Comparison of ENCODE assay signal across 15 cellular contexts in the genomic region with DNA sequence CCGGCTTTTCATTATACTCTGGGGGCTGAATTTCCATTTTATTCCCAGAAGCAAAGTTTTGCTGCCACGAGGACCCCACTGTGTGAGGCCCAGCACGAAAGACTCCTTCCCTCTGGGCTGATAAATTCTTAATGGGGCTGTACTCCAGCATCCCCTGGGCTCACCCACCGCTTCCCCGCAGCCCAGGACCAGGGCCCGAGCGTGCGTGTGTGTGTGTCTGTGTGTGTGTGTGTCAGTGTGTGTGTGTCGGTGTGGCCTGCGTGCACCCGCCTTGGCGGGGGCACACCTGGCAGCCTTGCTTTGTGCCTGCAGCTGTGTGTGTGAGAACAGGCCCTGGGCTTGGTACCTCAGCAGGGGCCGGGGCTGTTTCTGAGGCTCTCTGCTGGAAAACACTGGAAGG.
A peak's percentile ranks its signal among the peaks of the same experiment; 100 is the strongest.
DNase-seq lines count a peak whose midpoint lies in the region; FAIRE-seq and TF ChIP-seq lines count a peak whose summit lies in the region.
"Had no signal": no experiment of that assay in that cellular context is flagged by ENCODE, and none has a peak within 500 bp of the region (broad histone marks: within the 10 kb centered on the region; RNA-seq: fewer than 3 reads in every experiment).

No MANE protein-coding gene starts in this region.

- no peaks in the 10 kb centered on the region for H3K9me3 Mint-ChIP-seq in neural progenitor cell
- no peaks in the 10 kb centered on the region for H3K9me3 Mint-ChIP-seq in mesothelial cell of epicardium
- H3K9me3 Mint-ChIP-seq: HFFc6 had no signal

- POLR2A ChIA-PET in HEK293 (lab: Yijun Ruan, JAX) (no interaction called here), H1 (lab: Charles Lee; ENCODE audit: partially characterized antibody) (interaction anchor here (0.9 kb wide), 1 partner anchor 16 kb away, joined by 3 read pairs; no protein-coding TSS in a partner anchor)

- TF ChIP-seq POLR2A in H1 (IDR thresholded peaks at IDR 0.05; ENCODE audit: control extremely low read depth in 1 of 2, low read depth in 2 of 2, low read length in 2 of 2) = no peak

- peaks cover 3% of the 10 kb centered on the region for H3F3A ChIP-seq in neural progenitor cell (ENCODE audit: low read depth)

- no peak overlapping the region for H2BK120ac ChIP-seq in H1 (replicated peaks; ENCODE audit: low read depth, low read length)

- no peak overlapping the region for H2BK5ac ChIP-seq in H1 (ENCODE audit: low read depth, low read length)

- H3K27ac Mint-ChIP-seq in neural progenitor cell (peak overlapping the region; percentile 37), mesothelial cell of epicardium (no peak overlapping the region)
- H3K27ac Mint-ChIP-seq: CD4-positive, CD25-positive, alpha-beta regulatory T cell; HFFc6 had no signal

- H3K23me2 ChIP-seq in H1 (ENCODE audit: low read depth, low read length) = peaks cover 2% of the 10 kb centered on the region; the same call in 1 of the 2 replicates

- WGBS in H1 (ENCODE audit: extremely low coverage in 1 of 2, insufficient coverage in 1 of 2, insufficient read length in 1 of 2, insufficient replicate concordance in 2 of 2, low coverage in 1 of 2, low lambda C conversion rate in 2 of 2, missing lambda C conversion rate in 1 of 2), 2 experiments = 86% methylated on average over 13 of the region's 13 CpGs; no CpG with 5 or more reads in 1 of the 2 experiments

- H3K4me1 Mint-ChIP-seq in neural progenitor cell = peaks cover 72% of the 10 kb centered on the region
- peaks cover 62% of the 10 kb centered on the region for H3K4me1 Mint-ChIP-seq in mesothelial cell of epicardium
- H3K4me1 Mint-ChIP-seq: CD4-positive, CD25-positive, alpha-beta regulatory T cell had no signal

- no peak overlapping the region; the same call in none of the 2 replicates for H3K18ac ChIP-seq in H1 (ENCODE audit: extremely low read depth, low read length)

- CTCF ChIA-PET in HEK293 (lab: Yijun Ruan, JAX) = interaction anchor here (1.1 kb wide), 1 partner anchor 19 kb away, joined by 3 read pairs; no protein-coding TSS in a partner anchor
- CTCF ChIA-PET in H1 (lab: Charles Lee; ENCODE audit: partially characterized antibody) = interaction anchor here (0.8 to 6.6 kb wide), 14 partner anchors 11 to 149 kb away, joined by 3 to 56 read pairs (median 4); no protein-coding TSS in a partner anchor

- no peak overlapping the region for H2BK12ac ChIP-seq in H1 (ENCODE audit: low read depth, low read length)

- no peaks in the 10 kb centered on the region for H3K9me3 ChIP-seq in HEK293 (ENCODE audit: control insufficient read depth, insufficient read depth, low read depth, low read length)
- H3K9me3 ChIP-seq in H1 (ENCODE audit: insufficient read depth in 2 of 2, low read depth in 1 of 2, low read length in 1 of 2) = no peaks in the 10 kb centered on the region
- H3K9me3 ChIP-seq in neural progenitor cell (ENCODE audit: low read depth) = no peaks in the 10 kb centered on the region
- H3K9me3 ChIP-seq: A549, HAP-1 had no signal

- H2BK15ac ChIP-seq in H1 (ENCODE audit: low read length) = no peak overlapping the region

- no peak overlapping the region for H2BK20ac ChIP-seq in H1 (ENCODE audit: low read length)

- no peak for FAIRE-seq in H1 (lab: Jason Lieb, UNC)
- FAIRE-seq: A549, GM18507 had no signal

- H4K5ac ChIP-seq in H1 (ENCODE audit: insufficient read length, low read depth, low read length) = no peak overlapping the region

- peaks cover 13% of the 10 kb centered on the region for H3K27me3 Mint-ChIP-seq in neural progenitor cell (ENCODE audit: insufficient read depth, low read depth)
- no peaks in the 10 kb centered on the region for H3K27me3 Mint-ChIP-seq in mesothelial cell of epicardium (ENCODE audit: low read depth)

- H3K27ac ChIP-seq in HEK293 (ENCODE audit: extremely low read depth, low read depth, low read length) = no peak overlapping the region
- H3K27ac ChIP-seq in H1 (ENCODE audit: low read depth, low read length) = no peak overlapping the region
- H3K27ac ChIP-seq in neural progenitor cell = no peak overlapping the region
- H3K27ac ChIP-seq: HL-60 had no signal

- no peaks in the 10 kb centered on the region for H3K79me2 ChIP-seq in H1 (ENCODE audit: control insufficient read depth in 1 of 2, insufficient read depth in 2 of 2, low read length in 2 of 2)
- no peaks in the 10 kb centered on the region for H3K79me2 ChIP-seq in neural progenitor cell (ENCODE audit: low read depth)

- no peaks in the 10 kb centered on the region; the same call in none of the 2 replicates for H3K79me1 ChIP-seq in H1 (ENCODE audit: low read depth, low read length)

- peak overlapping the region; percentile 11; the same call in 1 of the 2 replicates for H4K8ac ChIP-seq in H1 (ENCODE audit: extremely low read depth, insufficient read depth, low read length)

- H2AFZ ChIP-seq in H1 (ENCODE audit: low read length) (no peak overlapping the region), neural progenitor cell (replicated peaks) (no peak overlapping the region)

- H3K4ac ChIP-seq in H1 (replicated peaks; ENCODE audit: insufficient read length, low read depth, low read length) = no peak overlapping the region

- no peak overlapping the region for H3K4me3 Mint-ChIP-seq in neural progenitor cell
- H3K4me3 Mint-ChIP-seq in mesothelial cell of epicardium = no peak overlapping the region
- H3K4me3 Mint-ChIP-seq: CD4-positive, CD25-positive, alpha-beta regulatory T cell; HFFc6 had no signal

- H4K91ac ChIP-seq in H1 (replicated peaks; ENCODE audit: insufficient read length, low read length) = peak overlapping the region; percentile 38

- no peak overlapping the region for H3K56ac ChIP-seq in H1 (replicated peaks; ENCODE audit: insufficient read length, low read depth, low read length)

- no peak for DNase-seq in H1 (ENCODE audit: low read depth in 1 of 2, low spot score in 2 of 2)
- DNase-seq in neural progenitor cell (ENCODE audit: low spot score) = peak; percentile 9
- no peak for DNase-seq in mesothelial cell of epicardium (ENCODE audit: low spot score in 2 of 2, unreplicated experiment in 2 of 2)
- no peak for DNase-seq in SIG-M5 treated with dmso at 0.1 percent for 504 hours (lab: John Stamatoyannopoulos, UW; ENCODE audit: unreplicated experiment)
- DNase-seq in hepatic stellate cell (ENCODE audit: low spot score) = no peak
- DNase-seq: Calu3; CD4-positive, CD25-positive, alpha-beta regulatory T cell; DMS 273 treated with DMSO at 0.1 percent for 48 hours; GOT3; HFFc6 had no signal

- H4K20me1 ChIP-seq in H1 (replicated peaks in 1 of 2; ENCODE audit: control insufficient read depth in 1 of 2, insufficient read depth in 2 of 2, low read length in 2 of 2) = no peaks in the 10 kb centered on the region
- no peaks in the 10 kb centered on the region for H4K20me1 ChIP-seq in neural progenitor cell (ENCODE audit: low read depth)

- H3K23ac ChIP-seq in H1 (ENCODE audit: insufficient read length) = no peak overlapping the region

- no peak overlapping the region for H3K4me3 ChIP-seq in HEK293 (ENCODE audit: low read depth, low read length)
- H3K4me3 ChIP-seq in H1 (ENCODE audit: extremely low read depth in 1 of 4, insufficient read depth in 2 of 4, low read depth in 3 of 4, low read length in 4 of 4) = no peak overlapping the region; a peak in 1 of 8 replicates
- H3K4me3 ChIP-seq in neural progenitor cell = no peak overlapping the region
- H3K4me3 ChIP-seq: A549, HAP-1 had no signal

- no peak overlapping the region for H3K9ac ChIP-seq in H1 (replicated peaks in 1 of 4; ENCODE audit: extremely low read depth in 1 of 4, low read depth in 3 of 4, low read length in 3 of 4)
- no peak overlapping the region for H3K9ac ChIP-seq in neural progenitor cell

- H3K36me3 ChIP-seq in HEK293 (ENCODE audit: control insufficient read depth in 2 of 2, insufficient read depth in 1 of 2, low read length in 2 of 2) (no peaks in the 10 kb centered on the region), H1 (ENCODE audit: control insufficient read depth in 2 of 4, insufficient read depth in 4 of 4, low read length in 3 of 4) (no peaks in the 10 kb centered on the region), neural progenitor cell (no peaks in the 10 kb centered on the region)
- H3K36me3 ChIP-seq: HAP-1 had no signal

- no peak overlapping the region for H3K14ac ChIP-seq in H1 (ENCODE audit: insufficient read length)

- no peaks in the 10 kb centered on the region; the same call in 1 of the 2 replicates for H3K4me1 ChIP-seq in HEK293 (ENCODE audit: control insufficient read depth, insufficient read depth, low read length)
- peaks cover 9 to 29% (median 19%) of the 10 kb centered on the region in 4 experiments for H3K4me1 ChIP-seq in H1 (replicated peaks in 1 of 4; ENCODE audit: control insufficient read depth in 3 of 4, insufficient read depth in 4 of 4, low read length in 3 of 4)
- H3K4me1 ChIP-seq in neural progenitor cell = peaks cover 42% of the 10 kb centered on the region
- H3K4me1 ChIP-seq: HAP-1 had no signal

- TF ChIP-seq EP300 in H1 (IDR thresholded peaks at IDR 0.05; ENCODE audit: borderline replicate concordance in 1 of 2, low read depth in 2 of 2, low read length in 2 of 2) = no peak

- TF ChIP-seq RAD21 in H1 (IDR thresholded peaks at IDR 0.05 in 1 of 2, conservative IDR thresholded peaks at IDR 0.05 in 1 of 2; ENCODE audit: low read depth in 2 of 2, low read length in 2 of 2) = no peak

- TF ChIP-seq CTCF in HEK293 (tag by site-specific recombination; IDR thresholded peaks at IDR 0.05) (no peak), H1 (IDR thresholded peaks at IDR 0.05; ENCODE audit: control extremely low read depth in 1 of 3, insufficient read depth in 1 of 3, low read depth in 1 of 3, low read length in 3 of 3) (no peak), neural progenitor cell (IDR thresholded peaks at IDR 0.05) (no peak), mesothelial cell of epicardium (IDR thresholded peaks at IDR 0.05; ENCODE audit: unreplicated experiment) (no peak)

- no peaks in the 10 kb centered on the region for H3K36me3 Mint-ChIP-seq in neural progenitor cell
- H3K36me3 Mint-ChIP-seq in mesothelial cell of epicardium = no peaks in the 10 kb centered on the region
- H3K36me3 Mint-ChIP-seq: CD4-positive, CD25-positive, alpha-beta regulatory T cell had no signal

- H3K4me2 ChIP-seq in H1 (ENCODE audit: insufficient read depth in 1 of 2, low read depth in 2 of 2, low read length in 2 of 2) (no peak overlapping the region), neural progenitor cell (no peak overlapping the region)
- H3K4me2 ChIP-seq: A549 had no signal

- no peak overlapping the region for H2AK5ac ChIP-seq in H1 (ENCODE audit: low read depth, low read length)

- H3K27me3 ChIP-seq in H1 (replicated peaks in 1 of 4; ENCODE audit: control insufficient read depth in 3 of 4, extremely low read depth in 1 of 4, insufficient read depth in 3 of 4, low read length in 3 of 4) (no peaks in the 10 kb centered on the region; a peak in 1 of 7 replicates), neural progenitor cell (no peaks in the 10 kb centered on the region)

TF ChIP-seq in HEK293, 187 proteins besides CTCF, POLR2A, EP300 and RAD21 (continues in another document):
- TF ChIP-seq ZNF621 (tag by site-specific recombination; IDR thresholded peaks at IDR 0.05) (no peak), KLF8 (tag by site-specific recombination; IDR thresholded peaks at IDR 0.05) (no peak), ZNF184 (tag by site-specific recombination; IDR thresholded peaks at IDR 0.05) (no peak)

TF ChIP-seq in H1, 55 proteins besides CTCF, POLR2A, EP300 and RAD21 (continues in another document):
- TF ChIP-seq RXRA (IDR thresholded peaks at IDR 0.05; ENCODE audit: insufficient read depth, low read depth, low read length) = no peak
- TF ChIP-seq POLR2AphosphoS5 (IDR thresholded peaks at IDR 0.05; ENCODE audit: low read depth, low read length) = no peak
